In genomic region chr3:38648659-38649499, GRCh38 we compare ENCODE assay signal across 8 cellular contexts.
DNase-seq lines count a peak whose midpoint lies in the region; TF ChIP-seq lines count a peak whose summit lies in the region.

No MANE protein-coding gene starts in this region.

- H3K27ac Mint-ChIP-seq in stimulated activated naive CD8-positive, alpha-beta T cell treated with anti-CD3 and anti-CD28 coated beads, Interleukin-15, Interleukin-2, amounts not matched to agents 100 ng/mL and 50 ng/mL, for 24 hours: peak overlapping the region; percentile 43

- H3K36me3 Mint-ChIP-seq in stimulated activated naive CD8-positive, alpha-beta T cell treated with anti-CD3 and anti-CD28 coated beads, Interleukin-15, Interleukin-2, amounts not matched to agents 100 ng/mL and 50 ng/mL, for 24 hours (ENCODE audit: low read depth): no peaks in the 10 kb centered on the region

- no peaks in the 10 kb centered on the region for H3K9me3 Mint-ChIP-seq in stimulated activated naive CD8-positive, alpha-beta T cell treated with anti-CD3 and anti-CD28 coated beads, Interleukin-15, Interleukin-2, amounts not matched to agents 100 ng/mL and 50 ng/mL, for 24 hours

- peaks cover 8% of the 10 kb centered on the region for H3K4me1 Mint-ChIP-seq in stimulated activated naive CD8-positive, alpha-beta T cell treated with anti-CD3 and anti-CD28 coated beads, Interleukin-15, Interleukin-2, amounts not matched to agents 100 ng/mL and 50 ng/mL, for 24 hours (ENCODE audit: low read depth)

- H3K4me3 Mint-ChIP-seq in stimulated activated naive CD8-positive, alpha-beta T cell treated with anti-CD3 and anti-CD28 coated beads, Interleukin-15, Interleukin-2, amounts not matched to agents 100 ng/mL and 50 ng/mL, for 24 hours: peak overlapping the region; percentile 75

- DNase-seq in NCI-H146 (lab: John Stamatoyannopoulos, UW) (peak; percentile 29), NCI-H146 treated with DMSO at 0.1 percent for 48 hours (lab: John Stamatoyannopoulos, UW; ENCODE audit: unreplicated experiment) (no peak), activated gamma-delta T cell (lab: John Stamatoyannopoulos, UW) (no peak), Ammon's horn (ENCODE audit: low spot score) (no peak), HuH-7.5 (ENCODE audit: low spot score) (no peak)

- peaks cover 11% of the 10 kb centered on the region for H3K27me3 Mint-ChIP-seq in stimulated activated naive CD8-positive, alpha-beta T cell treated with anti-CD3 and anti-CD28 coated beads, Interleukin-15, Interleukin-2, amounts not matched to agents 100 ng/mL and 50 ng/mL, for 24 hours

- TF ChIP-seq CTCF in WI38 (IDR thresholded peaks at IDR 0.05; ENCODE audit: low read depth, low read length): no peak

- H3K4me3 ChIP-seq in WI38 (ENCODE audit: low read depth, low read length): peak overlapping the region; percentile 72
- peak overlapping the region; percentile 62 for H3K4me3 ChIP-seq in iPS-11a (ENCODE audit: low read depth, low read length)
